In the genomic region with DNA sequence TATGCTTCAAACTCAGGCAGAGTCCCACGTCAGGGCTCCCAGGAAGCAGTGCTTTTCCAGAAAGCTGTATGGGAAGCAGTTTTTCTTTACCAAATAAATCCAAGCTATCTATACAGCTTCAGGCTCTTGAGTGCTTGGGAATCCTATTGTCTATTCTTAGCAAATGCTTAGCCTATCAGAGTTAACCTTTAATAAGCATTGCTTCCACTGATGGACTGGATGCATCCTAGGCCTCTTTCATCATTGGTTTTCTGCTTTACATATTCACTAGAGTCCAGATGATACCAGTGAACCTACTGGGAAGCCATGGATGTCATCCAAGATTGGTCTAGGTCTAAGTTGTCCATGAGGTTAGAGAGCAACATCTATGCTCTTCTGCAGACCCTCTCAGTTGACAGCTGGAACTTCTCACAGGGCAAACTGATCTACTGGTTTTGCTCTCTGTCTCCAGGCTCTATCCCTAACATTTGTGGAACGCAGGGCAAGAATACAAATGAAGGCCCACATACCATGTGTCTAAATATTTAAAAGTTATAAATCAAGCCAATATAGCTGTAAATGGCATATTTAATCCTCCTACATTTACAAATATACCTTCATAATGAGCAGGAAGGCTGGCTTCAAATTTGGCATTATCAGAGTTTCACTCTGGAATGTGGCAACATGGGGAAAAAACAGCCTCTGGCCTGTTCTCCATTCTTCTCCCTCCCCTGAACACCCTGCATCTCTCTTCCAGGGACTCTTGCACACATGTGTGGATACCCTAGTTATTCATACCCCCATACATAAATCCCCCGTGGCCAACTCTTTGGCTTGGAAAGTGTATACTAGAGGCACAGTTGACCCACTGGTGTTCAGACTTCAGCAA, we compare ENCODE assay signal across 19 cellular contexts. TPM values are rescaled to one million over a fixed set of nuclear protein-coding genes. Genes with fewer than 3 reads are reported as not detected.
DNase-seq lines count a peak whose midpoint lies in the region; ATAC-seq and TF ChIP-seq lines count a peak whose summit lies in the region.
"Had no signal": no experiment of that assay in that cellular context is flagged by ENCODE, and none has a peak within 500 bp of the region (broad histone marks: within the 10 kb centered on the region; RNA-seq: fewer than 3 reads in every experiment).

No MANE protein-coding gene starts in this region.

- H3K14ac ChIP-seq in H9 (ENCODE audit: insufficient read depth, low read length) = no peak overlapping the region

- H3K9ac ChIP-seq in H9 (ENCODE audit: extremely low read depth, insufficient read length, low read length) = no peak overlapping the region
- H3K9ac ChIP-seq: KMS-11 had no signal

- DNase-seq in A673 (ENCODE audit: low spot score) (no peak), H9 (no peak), cardiac muscle cell (ENCODE audit: low read depth in 1 of 2, low spot score in 1 of 2) (no peak), ecto neural progenitor cell (ENCODE audit: low spot score) (no peak), aorta (no peak), type B pancreatic cell (ENCODE audit: extremely low spot score, unreplicated experiment) (no peak)
- no peak for DNase-seq in naive thymus-derived CD4-positive, alpha-beta T cell
- DNase-seq: Caco-2, DMS153, H7, NCI-H1048, NCI-H1436 treated with DMSO at 0.1 percent for 48 hours, NCI-H2029 treated with DMSO at 0.1 percent for 48 hours, NCI-H510A, NCI-H774 had no signal

- POLR2A ChIA-PET in A673 (lab: Charles Lee; ENCODE audit: low non-redundant PET) = no interaction called here
- POLR2A ChIA-PET in naive thymus-derived CD4-positive, alpha-beta T cell (lab: Charles Lee) = interaction anchor here (0.9 kb wide), 1 partner anchor 16 kb away, joined by 3 read pairs; no protein-coding TSS in a partner anchor

- no peak overlapping the region for H4K5ac ChIP-seq in H9 (ENCODE audit: insufficient read length, low read depth, low read length)

- H3K79me1 ChIP-seq in H9 (ENCODE audit: insufficient read depth, low read depth, low read length, poor library complexity, severe bottlenecking) = no peaks in the 10 kb centered on the region

- BruUV-seq in A673 (replicated peaks; lab: Mats Ljungman, UMichigan) = no TSS peak

- H3K4me3 ChIP-seq in A673 (ENCODE audit: low read depth, low read length, poor library complexity, severe bottlenecking) (no peak overlapping the region), cardiac muscle cell (no peak overlapping the region), aorta (ENCODE audit: low read length in 2 of 2) (no peak overlapping the region)
- no peak overlapping the region for H3K4me3 ChIP-seq in naive thymus-derived CD4-positive, alpha-beta T cell (ENCODE audit: low read length)

- no peak overlapping the region for H2BK15ac ChIP-seq in H9 (ENCODE audit: low read depth, low read length)

- TF ChIP-seq CTCF in A673 (conservative IDR thresholded peaks at IDR 0.05; ENCODE audit: low read depth, low read length) (no peak), H9 (conservative IDR thresholded peaks at IDR 0.05) (no peak), cardiac muscle cell (IDR thresholded peaks at IDR 0.05; ENCODE audit: low read depth, low read length) (no peak), type B pancreatic cell (conservative IDR thresholded peaks at IDR 0.05) (no peak)

- H3K36me3 ChIP-seq in A673 (ENCODE audit: insufficient read depth, low read length, poor library complexity, severe bottlenecking) = no peaks in the 10 kb centered on the region
- no peaks in the 10 kb centered on the region for H3K36me3 ChIP-seq in cardiac muscle cell
- H3K36me3 ChIP-seq in naive thymus-derived CD4-positive, alpha-beta T cell (ENCODE audit: control insufficient read depth in 2 of 3, insufficient read depth in 3 of 3, low read length in 3 of 3) = no peaks in the 10 kb centered on the region
- no peaks in the 10 kb centered on the region for H3K36me3 ChIP-seq in aorta (ENCODE audit: control insufficient read depth in 1 of 2, insufficient read depth in 2 of 2, low read length in 1 of 2)

- no peaks in the 10 kb centered on the region for H3K79me2 ChIP-seq in H9 (ENCODE audit: insufficient read depth, low read length)

- no peak overlapping the region for H2BK20ac ChIP-seq in H9 (ENCODE audit: low read depth, low read length, poor library complexity, severe bottlenecking)

- H3K18ac ChIP-seq in H9 (ENCODE audit: insufficient read length, low read depth, low read length) = no peak overlapping the region

- no peaks in the 10 kb centered on the region for H3K9me3 ChIP-seq in A673 (ENCODE audit: low read depth, low read length, poor library complexity, severe bottlenecking)
- H3K9me3 ChIP-seq in H9 (ENCODE audit: control insufficient read depth, low read depth, low read length) = no peaks in the 10 kb centered on the region
- no peaks in the 10 kb centered on the region for H3K9me3 ChIP-seq in cardiac muscle cell (ENCODE audit: low read depth)
- no peaks in the 10 kb centered on the region for H3K9me3 ChIP-seq in naive thymus-derived CD4-positive, alpha-beta T cell (ENCODE audit: control insufficient read depth in 2 of 3, low read length in 3 of 3)
- H3K9me3 ChIP-seq in aorta (ENCODE audit: control insufficient read depth, low read length) = no peaks in the 10 kb centered on the region
- H3K9me3 ChIP-seq: Caco-2 had no signal

- H3K27me3 Mint-ChIP-seq in H9 (ENCODE audit: low read depth) (no peaks in the 10 kb centered on the region), type B pancreatic cell (no peaks in the 10 kb centered on the region)
- no peaks in the 10 kb centered on the region for H3K27me3 Mint-ChIP-seq in naive thymus-derived CD4-positive, alpha-beta T cell

- H3K4me1 Mint-ChIP-seq in H9 (peaks cover 5 to 10% of the 10 kb centered on the region in 2 experiments), type B pancreatic cell (ENCODE audit: unreplicated experiment) (no peaks in the 10 kb centered on the region)
- peaks cover 6 to 36% (median 20%) of the 10 kb centered on the region in 7 donors for H3K4me1 Mint-ChIP-seq in naive thymus-derived CD4-positive, alpha-beta T cell

- CTCF ChIA-PET in A673 (lab: Charles Lee) = no interaction called here
- CTCF ChIA-PET in naive thymus-derived CD4-positive, alpha-beta T cell (lab: Charles Lee) = no interaction called here

- no peak overlapping the region for H4K91ac ChIP-seq in H9 (ENCODE audit: insufficient read length, low read depth, low read length)

- H3K27ac ChIP-seq in A673 (ENCODE audit: low read depth, low read length, poor library complexity, severe bottlenecking) (peak overlapping the region; percentile 12), H9 (ENCODE audit: insufficient read length, low read depth, low read length) (no peak overlapping the region), cardiac muscle cell (peak overlapping the region; percentile 24), aorta (ENCODE audit: low read depth in 1 of 2, low read length in 2 of 2) (no peak overlapping the region)
- H3K27ac ChIP-seq in naive thymus-derived CD4-positive, alpha-beta T cell (ENCODE audit: low read depth, low read length) = no peak overlapping the region
- H3K27ac ChIP-seq: KMS-11 had no signal

- no peak overlapping the region for H4K8ac ChIP-seq in H9 (replicated peaks; ENCODE audit: insufficient read length, low read depth, low read length)

- H3K4me3 Mint-ChIP-seq in H9 (no peak overlapping the region), type B pancreatic cell (no peak overlapping the region)
- H3K4me3 Mint-ChIP-seq in naive thymus-derived CD4-positive, alpha-beta T cell = no peak overlapping the region
- H3K4me3 Mint-ChIP-seq: CD14-positive monocyte had no signal

- H3K23ac ChIP-seq in H9 (ENCODE audit: insufficient read length, low read depth, low read length) = no peak overlapping the region

- H2AK5ac ChIP-seq in H9 (ENCODE audit: insufficient read length, low read length) = no peak overlapping the region

- WGBS in H9 (ENCODE audit: extremely low coverage, insufficient read length, low lambda C conversion rate) = no CpG with 5 or more reads among the region's 3 CpGs
- WGBS in aorta, 2 donors = 56 to 58% methylated on average over 3 of the region's 3 CpGs

- H2BK120ac ChIP-seq in H9 (ENCODE audit: low read depth, low read length, poor library complexity, severe bottlenecking) = no peak overlapping the region

- H3T11ph ChIP-seq in H9 (ENCODE audit: low read length) = no peak overlapping the region

- no peaks in the 10 kb centered on the region for H3K27me3 ChIP-seq in A673 (replicated peaks; ENCODE audit: insufficient read depth, low read depth, low read length, poor library complexity)
- no peaks in the 10 kb centered on the region for H3K27me3 ChIP-seq in H9 (ENCODE audit: insufficient read depth, low read length)
- no peaks in the 10 kb centered on the region for H3K27me3 ChIP-seq in cardiac muscle cell
- no peaks in the 10 kb centered on the region for H3K27me3 ChIP-seq in naive thymus-derived CD4-positive, alpha-beta T cell (ENCODE audit: control insufficient read depth in 2 of 2, insufficient read depth in 2 of 2, low read length in 2 of 2)
- H3K27me3 ChIP-seq in aorta (ENCODE audit: control insufficient read depth in 1 of 2, insufficient read depth in 2 of 2, low read length in 1 of 2) = no peaks in the 10 kb centered on the region

- intact Hi-C loops in A673 (cut with micrococcal nuclease; ENCODE audit: unreplicated experiment) (no loop called here), aorta (cut with DNase I) (no loop called here)
- intact Hi-C loops in naive thymus-derived CD4-positive, alpha-beta T cell (cut with micrococcal nuclease) = no loop called here

- no peaks in the 10 kb centered on the region for H3K23me2 ChIP-seq in H9 (ENCODE audit: insufficient read length, low read depth, low read length, poor library complexity, severe bottlenecking)

- H2AFZ ChIP-seq in H9 (ENCODE audit: low read length) = no peak overlapping the region

- no peak overlapping the region for H3K4ac ChIP-seq in H9 (ENCODE audit: low read depth, low read length)

- H3K4me1 ChIP-seq in A673 (ENCODE audit: insufficient read depth, low read length, poor library complexity, severe bottlenecking) (no peaks in the 10 kb centered on the region), H9 (ENCODE audit: insufficient read depth, low read length) (no peaks in the 10 kb centered on the region), cardiac muscle cell (ENCODE audit: low read depth) (peaks cover 4% of the 10 kb centered on the region), aorta (ENCODE audit: control insufficient read depth in 1 of 2, insufficient read depth in 2 of 2, low read length in 2 of 2) (peaks cover under 1 to 3% of the 10 kb centered on the region in 2 donors)
- peaks cover 0 to 4% of the 10 kb centered on the region in 2 donors for H3K4me1 ChIP-seq in naive thymus-derived CD4-positive, alpha-beta T cell (ENCODE audit: control insufficient read depth in 2 of 2, insufficient read depth in 2 of 2, low read length in 2 of 2)

- no peak overlapping the region for H2BK5ac ChIP-seq in H9 (ENCODE audit: insufficient read length, low read length)

- peak overlapping the region in 2 of 3 experiments; percentile 19 to 76; a peak in 3 of 7 replicates for H3K27ac Mint-ChIP-seq in H9
- H3K27ac Mint-ChIP-seq in naive thymus-derived CD4-positive, alpha-beta T cell = peak overlapping the region in 5 of 9 donors; percentile 9 to 32 (median 13)
- H3K27ac Mint-ChIP-seq in type B pancreatic cell = no peak overlapping the region
- H3K27ac Mint-ChIP-seq: CD14-positive monocyte had no signal

- no peak overlapping the region for H2BK12ac ChIP-seq in H9 (ENCODE audit: insufficient read length, low read depth, low read length)

- H3K4me2 ChIP-seq in H9 (ENCODE audit: insufficient read depth, insufficient read length, low read length) = no peak overlapping the region
- H3K4me2 ChIP-seq: KMS-11 had no signal

- H3K36me3 Mint-ChIP-seq in H9 (ENCODE audit: insufficient read depth in 1 of 3, low read depth in 3 of 3) (no peaks in the 10 kb centered on the region), type B pancreatic cell (no peaks in the 10 kb centered on the region)
- peaks cover 0 to 5% (median 0%) of the 10 kb centered on the region in 5 donors for H3K36me3 Mint-ChIP-seq in naive thymus-derived CD4-positive, alpha-beta T cell
- H3K36me3 Mint-ChIP-seq: CD14-positive monocyte had no signal

- H3K9me3 Mint-ChIP-seq in H9 = no peaks in the 10 kb centered on the region; a peak in 1 of 5 replicates
- H3K9me3 Mint-ChIP-seq in naive thymus-derived CD4-positive, alpha-beta T cell = no peaks in the 10 kb centered on the region
- H3K9me3 Mint-ChIP-seq in type B pancreatic cell = no peaks in the 10 kb centered on the region

- no peak overlapping the region for H3K56ac ChIP-seq in H9 (ENCODE audit: insufficient read length, low read depth, low read length)

- H4K20me1 ChIP-seq in H9 (ENCODE audit: control insufficient read depth, insufficient read depth, insufficient read length) = no peaks in the 10 kb centered on the region

- no peak for ATAC-seq in naive thymus-derived CD4-positive, alpha-beta T cell
- ATAC-seq in GM19328 (IDR thresholded peaks at IDR 0.05; ENCODE audit: unreplicated experiment) (no peak), aorta (ENCODE audit: low FRiP score) (no peak)
- ATAC-seq: HepG2 had no signal

RNA-seq across cellular contexts. Expression of gene PLPP1, which starts 49.9 kb away (rescaled TPM):
- total RNA-seq in A673 (2021) (6.7 and 10.5 TPM in 2 replicates), H9 (2021) (80.7 and 85.9 TPM in 2 replicates), cardiac muscle cell (48.4 and 68.4 TPM in 2 replicates), aorta (100 to 1,000 TPM; 127 to 214 TPM), type B pancreatic cell (ENCODE audit: low replicate concordance) (12.8 and 15.9 TPM in 2 replicates)
- polyA plus RNA-seq in cardiac muscle cell (37.5 and 50.5 TPM in 2 replicates), aorta (100 to 1,000 TPM; 104 to 535 TPM)
- 10 to 100 TPM in 2 of 5 experiments, 1 to 10 TPM in 3; 8.0 to 31.3 (median 8.4) TPM for total RNA-seq in naive thymus-derived CD4-positive, alpha-beta T cell
- 10 to 100 TPM; 20.3 to 24.3 TPM for polyA plus RNA-seq in naive thymus-derived CD4-positive, alpha-beta T cell

Comparison
In these comparisons a context has a peak if more than half of its experiments do, and no peak if none do; other contexts are left out.
1. H3K27ac ChIP-seq: peak in A673 (single experiment) and cardiac muscle cell (single experiment); none in H9 (single experiment), naive thymus-derived CD4-positive, alpha-beta T cell (single experiment) and aorta (0 of 2).